In genomic region chr1:113057006-113057405, GRCh38 we compare ENCODE assay signal across 14 cellular contexts. TPM values are rescaled to one million over a fixed set of nuclear protein-coding genes. Genes with fewer than 3 reads are reported as not detected.
DNase-seq lines count a peak whose midpoint lies in the region; ATAC-seq, FAIRE-seq and TF ChIP-seq lines count a peak whose summit lies in the region.
"Had no signal": no experiment of that assay in that cellular context is flagged by ENCODE, and none has a peak within 500 bp of the region (broad histone marks: within the 10 kb centered on the region; RNA-seq: fewer than 3 reads in every experiment).

No MANE protein-coding gene starts in this region.

- H3K4me1 ChIP-seq in GM12878 (ENCODE audit: control insufficient read depth, insufficient read depth, low read length), result no peaks in the 10 kb centered on the region
- H3K4me1 ChIP-seq in right lobe of liver, result no peaks in the 10 kb centered on the region
- no peaks in the 10 kb centered on the region for H3K4me1 ChIP-seq in Caco-2

- TF ChIP-seq EP300 in GM12878 (IDR thresholded peaks at IDR 0.05; ENCODE audit: borderline replicate concordance in 1 of 2, control insufficient read depth in 1 of 2, low read depth in 2 of 2, low read length in 2 of 2), result no peak

- POLR2A ChIA-PET in GM12878 (lab: Charles Lee), result interaction anchor here (0.5 to 1.0 kb wide), 3 partner anchors 18 to 175 kb away, joined by 3 to 5 read pairs (median 3); no protein-coding TSS in a partner anchor
- POLR2A ChIA-PET in Caco-2 (lab: Charles Lee), result interaction anchor here (0.7 to 1.0 kb wide), 2 partner anchors 16 to 341 kb away, joined by 3 to 4 read pairs; no protein-coding TSS in a partner anchor

- peak overlapping the region; percentile 15; the same call in 1 of the 2 replicates for H3K4me2 ChIP-seq in GM12878 (ENCODE audit: control insufficient read depth, insufficient read depth)

- H3K9me3 Mint-ChIP-seq in Calu3 (ENCODE audit: low read depth, unreplicated experiment) (no peaks in the 10 kb centered on the region), Caco-2 (ENCODE audit: unreplicated experiment) (no peaks in the 10 kb centered on the region)
- H3K9me3 Mint-ChIP-seq: memory B cell; T-helper 2 cell treated with Interferon-gamma antibody and Interleukin-4, amounts not matched to agents 5 μg/mL and 100 μg/mL, for 36 hours had no signal

- RAD21 ChIA-PET in GM12878 (lab: Charles Lee; ENCODE audit: unreplicated experiment), result interaction anchor here (0.8 to 2.8 kb wide), 5 partner anchors 10 to 253 kb away, joined by 3 to 12 read pairs (median 4); partner anchors contain the start of gene LRIG2

- ATAC-seq in GM12878 (no peak; the same call in none of the 3 replicates), right lobe of liver (peak; percentile 22 to 71 (median 57))

- SMC1A ChIA-PET in GM12878 (lab: Charles Lee; ENCODE audit: uncharacterized antibody, unreplicated experiment), result interaction anchor here (0.8 to 1.5 kb wide), 7 partner anchors 9 to 341 kb away, joined by 3 to 8 read pairs (median 4); partner anchors contain the start of gene LRIG2

- CTCF ChIA-PET in GM12878 (lab: Yijun Ruan, JAX), result interaction anchor here (0.6 to 6.0 kb wide), 9 partner anchors 15 to 246 kb away, joined by 3 to 52 read pairs (median 4); partner anchors contain the start of gene LRIG2
- CTCF ChIA-PET in Calu3 (lab: Charles Lee), result interaction anchor here (1.3 kb wide), 1 partner anchor 16 kb away, joined by 3 read pairs; the partner anchor contains the start of gene LRIG2
- CTCF ChIA-PET in Caco-2 (lab: Charles Lee), result interaction anchor here (1.8 kb wide), 1 partner anchor 16 kb away, joined by 3 read pairs; the partner anchor contains the start of gene LRIG2

- intact Hi-C loops in GM12878 (cut with micrococcal nuclease; ENCODE audit: unreplicated experiment) (loop anchor here (5.0 kb wide), 1 partner anchor 180 kb away; no protein-coding TSS in a partner anchor), right lobe of liver (cut with DNase I) (no loop called here), Calu3 (cut with micrococcal nuclease; ENCODE audit: unreplicated experiment) (no loop called here), Caco-2 (cut with micrococcal nuclease; ENCODE audit: unreplicated experiment) (no loop called here)

- in situ Hi-C loops in GM12878 (cut with MboI), result no loop called here

- no peak for TF ChIP-seq POLR2A in GM12878 (IDR thresholded peaks at IDR 0.05; ENCODE audit: low read depth, low read length)
- no peak for TF ChIP-seq POLR2A in right lobe of liver (IDR thresholded peaks at IDR 0.05)

- H3K4me3 Mint-ChIP-seq in Calu3 (ENCODE audit: low read depth, unreplicated experiment) (no peak overlapping the region), Caco-2 (ENCODE audit: unreplicated experiment) (no peak overlapping the region)
- H3K4me3 Mint-ChIP-seq: memory B cell; T-helper 2 cell treated with Interferon-gamma antibody and Interleukin-4, amounts not matched to agents 5 μg/mL and 100 μg/mL, for 36 hours had no signal

- H2AFZ ChIP-seq in GM12878 (ENCODE audit: control insufficient read depth, low read depth, low read length), result no peak overlapping the region

- TF ChIP-seq RAD21 in GM12878 (IDR thresholded peaks at IDR 0.05; ENCODE audit: insufficient read depth, low read depth, low read length), result no peak

- no peaks in the 10 kb centered on the region for H4K20me1 ChIP-seq in GM12878 (ENCODE audit: control insufficient read depth, insufficient read depth)

- no peaks in the 10 kb centered on the region for H3K36me3 Mint-ChIP-seq in Calu3 (ENCODE audit: insufficient read depth, unreplicated experiment)
- H3K36me3 Mint-ChIP-seq in Caco-2 (ENCODE audit: insufficient read depth, unreplicated experiment), result no peaks in the 10 kb centered on the region
- H3K36me3 Mint-ChIP-seq: memory B cell had no signal

- TF ChIP-seq CTCF in GM12878 (IDR thresholded peaks at IDR 0.05 in 2 of 3, conservative IDR thresholded peaks at IDR 0.05 in 1 of 3; ENCODE audit: control insufficient read depth in 2 of 3, extremely low read depth in 1 of 3, insufficient read depth in 1 of 3, low read depth in 3 of 3, low read length in 3 of 3) (no peak), right lobe of liver (IDR thresholded peaks at IDR 0.05) (no peak), Calu3 (IDR thresholded peaks at IDR 0.05; ENCODE audit: unreplicated experiment) (no peak), Caco-2 (IDR thresholded peaks at IDR 0.05; ENCODE audit: insufficient read depth in 1 of 2, low read depth in 1 of 2, low read length in 1 of 2, severe bottlenecking in 1 of 2, unreplicated experiment in 1 of 2) (no peak)

- DNase-seq in SHP77 (lab: John Stamatoyannopoulos, UW) (peak; percentile 25 to 51), SHP77 treated with DMSO at 0.1 percent for 48 hours (lab: John Stamatoyannopoulos, UW) (no peak), GM12878 (ENCODE audit: low read depth, low spot score) (no peak), right lobe of liver (no peak), NCI-H2196 treated with DMSO at 0.1 percent for 48 hours (lab: John Stamatoyannopoulos, UW; ENCODE audit: unreplicated experiment) (no peak), Calu3 (no peak), activated gamma-delta T cell treated with Interleukin-2 at 50 U/mL for 16 hours (no peak), Caco-2 (no peak)
- DNase-seq: DND-41; effector CD8-positive, alpha-beta T cell had no signal

- H3K36me3 ChIP-seq in GM12878 (ENCODE audit: control insufficient read depth in 2 of 2, insufficient read depth in 2 of 2, low read length in 1 of 2), result no peaks in the 10 kb centered on the region
- H3K36me3 ChIP-seq in right lobe of liver, result no peaks in the 10 kb centered on the region
- H3K36me3 ChIP-seq in Caco-2 (ENCODE audit: control insufficient read depth, insufficient read depth, low read length), result no peaks in the 10 kb centered on the region
- H3K36me3 ChIP-seq: right atrium auricular region, thoracic aorta had no signal

- H3K9ac ChIP-seq in GM12878 (ENCODE audit: control insufficient read depth, insufficient read depth, low read length), result no peak overlapping the region

- WGBS in GM12878 (ENCODE audit: insufficient coverage, insufficient replicate concordance, low lambda C conversion rate, missing lambda C conversion rate), result 46% methylated on average over 2 of the region's 2 CpGs
- 23% methylated on average over 2 of the region's 2 CpGs for WGBS in right lobe of liver (ENCODE audit: insufficient coverage, low coverage, low lambda C conversion rate, missing lambda C conversion rate)

- BruUV-seq in GM12878 (replicated peaks; lab: Mats Ljungman, UMichigan) (no TSS peak), Calu3 (replicated peaks; lab: Mats Ljungman, UMichigan) (no TSS peak), Caco-2 (replicated peaks; lab: Mats Ljungman, UMichigan) (no TSS peak)

- H3K4me1 Mint-ChIP-seq in Calu3 (ENCODE audit: low read depth, unreplicated experiment), result no peaks in the 10 kb centered on the region
- H3K4me1 Mint-ChIP-seq in Caco-2 (ENCODE audit: low read depth, unreplicated experiment), result no peaks in the 10 kb centered on the region

- H3K27me3 ChIP-seq in GM12878 (replicated peaks in 1 of 2; ENCODE audit: control insufficient read depth in 2 of 2, insufficient read depth in 2 of 2, low read length in 1 of 2) (no peaks in the 10 kb centered on the region), right lobe of liver (no peaks in the 10 kb centered on the region), Caco-2 (replicated peaks; ENCODE audit: control insufficient read depth, insufficient read depth, low read length) (no peaks in the 10 kb centered on the region)
- H3K27me3 ChIP-seq: right atrium auricular region had no signal

- no peaks in the 10 kb centered on the region for H3K79me2 ChIP-seq in GM12878 (ENCODE audit: control insufficient read depth, insufficient read depth, low read length)

- FAIRE-seq in GM12878 (lab: Jason Lieb, UNC), result no peak

- H3K27me3 Mint-ChIP-seq in Calu3 (ENCODE audit: unreplicated experiment), result no peaks in the 10 kb centered on the region
- H3K27me3 Mint-ChIP-seq in Caco-2 (ENCODE audit: insufficient read depth, unreplicated experiment), result no peaks in the 10 kb centered on the region
- H3K27me3 Mint-ChIP-seq: memory B cell had no signal

- no peak overlapping the region for H3K27ac ChIP-seq in GM12878 (ENCODE audit: control insufficient read depth, insufficient read depth)
- H3K27ac ChIP-seq in right lobe of liver, result no peak overlapping the region
- H3K27ac ChIP-seq: right atrium auricular region, thoracic aorta had no signal

- no peak overlapping the region for H3K4me3 ChIP-seq in GM12878
- no peak overlapping the region for H3K4me3 ChIP-seq in right lobe of liver
- no peak overlapping the region for H3K4me3 ChIP-seq in Caco-2 (ENCODE audit: low read depth, low read length)
- H3K4me3 ChIP-seq: right atrium auricular region, thoracic aorta had no signal

- H3K9me3 ChIP-seq in GM12878 (replicated peaks; ENCODE audit: control insufficient read depth, insufficient read depth, low read length) (no peaks in the 10 kb centered on the region), right lobe of liver (no peaks in the 10 kb centered on the region), Caco-2 (no peaks in the 10 kb centered on the region)
- H3K9me3 ChIP-seq: right atrium auricular region, thoracic aorta had no signal

- H3K27ac Mint-ChIP-seq in Calu3 (ENCODE audit: unreplicated experiment) (no peak overlapping the region), Caco-2 (ENCODE audit: unreplicated experiment) (no peak overlapping the region)
- H3K27ac Mint-ChIP-seq: memory B cell; T-helper 2 cell treated with Interferon-gamma antibody and Interleukin-4, amounts not matched to agents 5 μg/mL and 100 μg/mL, for 36 hours had no signal

TF ChIP-seq in GM12878, 131 proteins besides CTCF, POLR2A, EP300 and RAD21 (continues in another document):
- TF ChIP-seq RCOR1 (conservative IDR thresholded peaks at IDR 0.05; ENCODE audit: low read depth, low read length) (no peak), PAX8 (IDR thresholded peaks at IDR 0.05) (no peak)

RNA-seq across cellular contexts. Expression of gene LRIG2, which starts 16.0 kb away (rescaled TPM):
- total RNA-seq in GM12878 (2013; cell fraction: nucleolus; rRNA removed), result 78.4 and 80.4 TPM in 2 replicates
- total RNA-seq in GM12878 (2014; rRNA removed) (8.4 and 8.5 TPM in 2 replicates), GM12878 (2014; rRNA removed; fragmentation: Illumina TruSeq; extraction: Trizol) (6.7 and 7.7 TPM in 2 replicates), GM12878 (2021) (4.3 and 7.6 TPM in 2 replicates), right lobe of liver (1 to 10 TPM; 3.4 to 7.2 (median 5.0) TPM), Calu3 (2022) (11.0 and 11.6 TPM in 2 replicates), Caco-2 (2022) (10.7 and 14.4 TPM in 2 replicates)
- polyA plus RNA-seq in GM12878 (2011; ENCODE audit: low read depth), result 4.2 TPM
- polyA plus RNA-seq in GM12878 (2011; rRNA removed) (11.8 and 13.9 TPM in 2 replicates), GM12878 (2014; fragmentation: Illumina TruSeq; extraction: Trizol) (5.3 and 6.0 TPM in 2 replicates), GM12878 (2014; fragmentation: Nextera tagmentation; extraction: Ambion mirVana) (1 to 10 TPM in 1 of 2 experiments, under 1 TPM in 1; 0.77 to 1.3 TPM), GM12878 (2014; rRNA removed) (4.9 and 5.2 TPM in 2 replicates), GM12878 (2016; fragmentation: Nextera tagmentation; extraction: Ambion mirVana) (1 to 10 TPM; 4.6 TPM)
- 7.8 and 10.1 TPM in 2 replicates for polyA plus RNA-seq in GM12878 (2011; cell fraction: cytosol; rRNA removed)
- polyA plus RNA-seq in GM12878 (2011; cell fraction: nucleus; rRNA removed), result 10.9 and 14.3 TPM in 2 replicates
- polyA plus RNA-seq in GM12878 (2012), result 4.3 and 4.9 TPM in 2 replicates
- polyA minus RNA-seq in GM12878 (2011; rRNA and poly(A)+ RNA removed), result 21.4 and 24.0 TPM in 2 replicates
- 3.5 and 7.3 TPM in 2 replicates for polyA minus RNA-seq in GM12878 (2011; cell fraction: cytosol; rRNA and poly(A)+ RNA removed)
- 10.3 and 11.5 TPM in 2 replicates for polyA minus RNA-seq in GM12878 (2011; cell fraction: nucleus; rRNA and poly(A)+ RNA removed)

Comparison
In these comparisons a context has a peak if more than half of its experiments do, and no peak if none do; other contexts are left out.
1. DNase-seq: peak in SHP77 (2 of 2); none in SHP77 treated with DMSO at 0.1 percent for 48 hours (single experiment), GM12878 (single experiment), right lobe of liver (0 of 3), NCI-H2196 treated with DMSO at 0.1 percent for 48 hours (single experiment), Calu3 (single experiment), activated gamma-delta T cell treated with Interleukin-2 at 50 U/mL for 16 hours (single experiment) and Caco-2 (0 of 2).